ENCODE assay signal across 9 cellular contexts in genomic region chr7:100865372-100865911, GRCh38. TPM values are rescaled to one million over a fixed set of nuclear protein-coding genes. Genes with fewer than 3 reads are reported as not detected.
DNase-seq lines count a peak whose midpoint lies in the region; ATAC-seq and TF ChIP-seq lines count a peak whose summit lies in the region.
"Had no signal": no experiment of that assay in that cellular context is flagged by ENCODE, and none has a peak within 500 bp of the region (broad histone marks: within the 10 kb centered on the region; RNA-seq: fewer than 3 reads in every experiment).

No MANE protein-coding gene starts in this region.

- 57 to 77% methylated on average over 4 to 7 of the region's 17 CpGs for WGBS in gastroesophageal sphincter (ENCODE audit: low coverage in 1 of 2), 2 donors

- TF ChIP-seq POLR2A in gastroesophageal sphincter (IDR thresholded peaks at IDR 0.05), result no peak

- peaks cover 32% of the 10 kb centered on the region for H3K36me3 ChIP-seq in RWPE2 (ENCODE audit: low read depth)
- peaks cover 0 to 46% of the 10 kb centered on the region in 2 donors for H3K36me3 ChIP-seq in gastroesophageal sphincter

- ATAC-seq in RWPE2 (ENCODE audit: low read depth) (peak; percentile 82), gastroesophageal sphincter (no peak), GM19463 (IDR thresholded peaks at IDR 0.05; ENCODE audit: unreplicated experiment) (no peak), GM18870 (IDR thresholded peaks at IDR 0.05; ENCODE audit: unreplicated experiment) (no peak)

- H3K9me3 ChIP-seq in RWPE2 (ENCODE audit: severe bottlenecking) (no peaks in the 10 kb centered on the region), gastroesophageal sphincter (no peaks in the 10 kb centered on the region)

- peak; percentile 95 for DNase-seq in RWPE2 (ENCODE audit: low spot score)
- peak in 6 of 49 donors; percentile 29 to 56 (median 42) for DNase-seq in substantia nigra (lab: John Stamatoyannopoulos, UW)
- DNase-seq in GM19240 (ENCODE audit: insufficient read length, low spot score), result no peak
- DNase-seq: activated T-cell treated with anti-CD3 and anti-CD28 coated beads for 4 hours, NCI-H187 had no signal

- H3K4me1 ChIP-seq in RWPE2 (ENCODE audit: insufficient read depth, poor library complexity, severe bottlenecking) (peaks cover 18% of the 10 kb centered on the region), gastroesophageal sphincter (peaks cover 0 to 61% (median 19%) of the 10 kb centered on the region in 3 donors)

- TF ChIP-seq CTCF in GM12874 (IDR thresholded peaks at IDR 0.05; ENCODE audit: insufficient read depth, low read depth, low read length) (0 out of 2 replicates have a peak, but pooled peaks have one; percentile 5), RWPE2 (IDR thresholded peaks at IDR 0.05; ENCODE audit: poor library complexity, severe bottlenecking) (peak; percentile 49), gastroesophageal sphincter (IDR thresholded peaks at IDR 0.05) (peak in 1 of 4 experiments; percentile 2)

- H3K27ac ChIP-seq in RWPE2 (ENCODE audit: poor library complexity, severe bottlenecking) (peak overlapping the region; percentile 98), gastroesophageal sphincter (peak overlapping the region; percentile 93 to 100 (median 99)), substantia nigra (ENCODE audit: low read depth, low read length, poor library complexity, severe bottlenecking) (peak overlapping the region; percentile 97)

- H3K4me3 ChIP-seq in RWPE2 (ENCODE audit: severe bottlenecking) (peak overlapping the region; percentile 83), gastroesophageal sphincter (peak overlapping the region in 1 of 2 donors; percentile 93)

- no peaks in the 10 kb centered on the region for H3K27me3 ChIP-seq in RWPE2 (ENCODE audit: insufficient read depth, poor library complexity, severe bottlenecking)
- no peaks in the 10 kb centered on the region for H3K27me3 ChIP-seq in gastroesophageal sphincter

- TF ChIP-seq EP300 in gastroesophageal sphincter (IDR thresholded peaks at IDR 0.05), result no peak

RNA-seq across cellular contexts. Expression of gene TRIP6, which starts 1.7 kb away (rescaled TPM):
- total RNA-seq in gastroesophageal sphincter, result 10 to 100 TPM; 71.9 to 94.3 (median 89.5) TPM

RNA-seq across cellular contexts. Expression of gene SRRT, which starts 9.5 kb away (rescaled TPM):
- total RNA-seq in gastroesophageal sphincter, result 10 to 100 TPM; 47.5 to 73.4 (median 57.0) TPM

RNA-seq across cellular contexts. Expression of gene SLC12A9, which starts 12.9 kb away (rescaled TPM):
- total RNA-seq in gastroesophageal sphincter, result 10 to 100 TPM; 11.2 to 32.9 (median 20.2) TPM

RNA-seq across cellular contexts. Expression of gene UFSP1, which starts 24.1 kb away (rescaled TPM):
- total RNA-seq in gastroesophageal sphincter, result 1 to 10 TPM; 5.4 to 9.2 (median 7.7) TPM

RNA-seq across cellular contexts. Expression of gene ACHE, which starts 30.2 kb away (rescaled TPM):
- 1 to 10 TPM in 3 of 4 donors, under 1 TPM in 1; 0.62 to 3.6 (median 1.1) TPM for total RNA-seq in gastroesophageal sphincter
